In the genomic region with DNA sequence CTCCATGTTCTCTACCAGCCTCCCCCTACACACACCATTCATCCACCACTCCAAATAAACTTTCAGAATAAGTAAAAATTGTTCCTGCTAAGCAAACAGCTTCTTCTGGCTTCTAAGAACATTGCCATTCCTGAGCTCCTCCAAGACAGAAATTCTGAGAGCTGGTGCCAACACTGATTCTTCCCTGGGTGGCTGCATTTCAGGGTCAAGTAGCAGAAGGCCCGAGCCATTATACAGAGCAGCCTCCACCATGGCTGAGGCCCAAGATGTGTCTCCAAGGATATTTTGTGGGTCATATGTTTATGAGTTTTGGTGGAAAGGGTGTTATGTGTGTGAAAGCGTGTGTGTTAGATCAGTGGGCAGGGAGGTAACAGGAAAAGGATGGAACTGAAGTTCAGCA, we compare ENCODE assay signal across 18 cellular contexts. TPM values are rescaled to one million over a fixed set of nuclear protein-coding genes. Genes with fewer than 3 reads are reported as not detected.
A peak's percentile ranks its signal among the peaks of the same experiment; 100 is the strongest.
DNase-seq lines count a peak whose midpoint lies in the region; ATAC-seq and TF ChIP-seq lines count a peak whose summit lies in the region.
"Had no signal": no experiment of that assay in that cellular context is flagged by ENCODE, and none has a peak within 500 bp of the region (broad histone marks: within the 10 kb centered on the region; RNA-seq: fewer than 3 reads in every experiment).

No MANE protein-coding gene starts in this region.

- no peak overlapping the region for H3K27ac ChIP-seq in neural progenitor cell
- H3K27ac ChIP-seq: BLaER1 treated with 17β-estradiol and CSF1 and Interleukin-3, amounts not matched to agents 10 nM and 100 nM had no signal

- H3K9me3 Mint-ChIP-seq in activated naive CD4-positive, alpha-beta T cell treated with anti-CD3 and anti-CD28 coated beads, Interleukin-2, amount 50 U/mL, for 72 hours: no peaks in the 10 kb centered on the region
- H3K9me3 Mint-ChIP-seq in neural progenitor cell: peaks cover 2% of the 10 kb centered on the region
- H3K9me3 Mint-ChIP-seq: CD4-positive, alpha-beta memory T cell; H9; IgD-negative memory B cell had no signal

- no peak for DNase-seq in activated naive CD4-positive, alpha-beta T cell treated with anti-CD3 and anti-CD28 coated beads, Interleukin-2, amount 50 U/mL, for 72 hours (ENCODE audit: low spot score in 2 of 2)
- DNase-seq in activated naive CD4-positive, alpha-beta T cell treated with Interleukin-2 at 50 U/mL for 16 hours: no peak
- DNase-seq in medulla oblongata (ENCODE audit: extremely low spot score) (peak; percentile 49), neural progenitor cell (ENCODE audit: low spot score) (no peak), NCI-H1436 treated with DMSO at 0.1 percent for 48 hours (lab: John Stamatoyannopoulos, UW) (no peak), NCI-H2196 treated with DMSO at 0.1 percent for 48 hours (lab: John Stamatoyannopoulos, UW; ENCODE audit: unreplicated experiment) (no peak)
- DNase-seq: 8988T; ACHN; CD4-positive, alpha-beta memory T cell; DMS153; DMS79 treated with DMSO at 0.1 percent for 48 hours; EL; GOT3; H9 had no signal

- no peak overlapping the region for H3K4me3 ChIP-seq in neural progenitor cell
- H3K4me3 ChIP-seq: BLaER1 treated with 17β-estradiol and CSF1 and Interleukin-3, amounts not matched to agents 10 nM and 100 nM had no signal

- H3K36me3 Mint-ChIP-seq in activated naive CD4-positive, alpha-beta T cell treated with anti-CD3 and anti-CD28 coated beads, Interleukin-2, amount 50 U/mL, for 72 hours: no peaks in the 10 kb centered on the region
- H3K36me3 Mint-ChIP-seq in neural progenitor cell: no peaks in the 10 kb centered on the region
- H3K36me3 Mint-ChIP-seq: IgD-negative memory B cell had no signal

- peaks cover 31% of the 10 kb centered on the region for H3K4me1 Mint-ChIP-seq in neural progenitor cell

- peak overlapping the region; percentile 18 for H3K4me3 Mint-ChIP-seq in neural progenitor cell
- H3K4me3 Mint-ChIP-seq: CD4-positive, alpha-beta memory T cell; H9; IgD-negative memory B cell had no signal

- H3K27me3 Mint-ChIP-seq in neural progenitor cell (ENCODE audit: insufficient read depth, low read depth): peaks cover 9% of the 10 kb centered on the region

- H3F3A ChIP-seq in neural progenitor cell (ENCODE audit: low read depth): no peaks in the 10 kb centered on the region

- no peak for TF ChIP-seq CTCF in neural progenitor cell (IDR thresholded peaks at IDR 0.05)

- H3K4me2 ChIP-seq in neural progenitor cell: no peak overlapping the region
- H3K4me2 ChIP-seq: BLaER1 treated with 17β-estradiol and CSF1 and Interleukin-3, amounts not matched to agents 10 nM and 100 nM had no signal

- H3K27ac Mint-ChIP-seq in activated naive CD4-positive, alpha-beta T cell treated with anti-CD3 and anti-CD28 coated beads, Interleukin-2, amount 50 U/mL, for 72 hours: peak overlapping the region; percentile 22 to 25
- peak overlapping the region; percentile 30 for H3K27ac Mint-ChIP-seq in neural progenitor cell
- H3K27ac Mint-ChIP-seq: CD4-positive, alpha-beta memory T cell; IgD-negative memory B cell had no signal

- no peaks in the 10 kb centered on the region for H3K27me3 ChIP-seq in neural progenitor cell

- H3K9ac ChIP-seq in neural progenitor cell: no peak overlapping the region
- H3K9ac ChIP-seq: BLaER1 treated with 17β-estradiol and CSF1 and Interleukin-3, amounts not matched to agents 10 nM and 100 nM had no signal

- H3K9me3 ChIP-seq in neural progenitor cell (ENCODE audit: low read depth): no peaks in the 10 kb centered on the region
- H3K9me3 ChIP-seq: BLaER1 treated with 17β-estradiol and CSF1 and Interleukin-3, amounts not matched to agents 10 nM and 100 nM had no signal

- H4K20me1 ChIP-seq in neural progenitor cell (ENCODE audit: low read depth): peaks cover 12% of the 10 kb centered on the region

- H3K4me1 ChIP-seq in neural progenitor cell: peaks cover 12% of the 10 kb centered on the region

- ATAC-seq in activated naive CD4-positive, alpha-beta T cell treated with anti-CD3 and anti-CD28 coated beads, Interleukin-2, amount 50 U/mL, for 72 hours: no peak
- ATAC-seq in GM21360 (IDR thresholded peaks at IDR 0.05; ENCODE audit: unreplicated experiment) (no peak), HG03196 (IDR thresholded peaks at IDR 0.05; ENCODE audit: unreplicated experiment) (no peak)

- H3K79me2 ChIP-seq in neural progenitor cell (ENCODE audit: low read depth): peaks cover 13% of the 10 kb centered on the region

- H2AFZ ChIP-seq in neural progenitor cell (replicated peaks): no peak overlapping the region

- no peaks in the 10 kb centered on the region for H3K36me3 ChIP-seq in neural progenitor cell
- H3K36me3 ChIP-seq: BLaER1 treated with 17β-estradiol and CSF1 and Interleukin-3, amounts not matched to agents 10 nM and 100 nM had no signal

RNA-seq across cellular contexts. Expression of gene RND1, which starts 3.5 kb away (rescaled TPM):
- total RNA-seq in activated naive CD4-positive, alpha-beta T cell treated with anti-CD3 and anti-CD28 coated beads, Interleukin-2, amount 50 U/mL, for 72 hours: 10 to 100 TPM in 1 of 2 donors, 1 to 10 TPM in 1; 4.3 to 10.4 TPM
- 9.8 and 16.7 TPM in 2 replicates for total RNA-seq in neural progenitor cell (ENCODE audit: low replicate concordance)

RNA-seq across cellular contexts. Expression of gene DDX23, which starts 17.2 kb away (rescaled TPM):
- 100 to 1,000 TPM in 1 of 2 donors, 10 to 100 TPM in 1; 90.7 to 121 TPM for total RNA-seq in activated naive CD4-positive, alpha-beta T cell treated with anti-CD3 and anti-CD28 coated beads, Interleukin-2, amount 50 U/mL, for 72 hours
- 95.6 and 109 TPM in 2 replicates for total RNA-seq in neural progenitor cell (ENCODE audit: low replicate concordance)

RNA-seq across cellular contexts. Expression of gene CACNB3, which starts 50.9 kb away (rescaled TPM):
- total RNA-seq in activated naive CD4-positive, alpha-beta T cell treated with anti-CD3 and anti-CD28 coated beads, Interleukin-2, amount 50 U/mL, for 72 hours: 10 to 100 TPM; 11.0 to 15.3 TPM
- 25.0 and 31.3 TPM in 2 replicates for total RNA-seq in neural progenitor cell (ENCODE audit: low replicate concordance)

RNA-seq across cellular contexts. Expression of gene FKBP11, which starts 56.1 kb away (rescaled TPM):
- total RNA-seq in activated naive CD4-positive, alpha-beta T cell treated with anti-CD3 and anti-CD28 coated beads, Interleukin-2, amount 50 U/mL, for 72 hours: 10 to 100 TPM; 31.6 to 68.6 TPM
- 12.6 and 18.2 TPM in 2 replicates for total RNA-seq in neural progenitor cell (ENCODE audit: low replicate concordance)
